ENCODE assay signal across 8 cellular contexts in genomic region chr9:41354060-41354934, GRCh38.
DNase-seq lines count a peak whose midpoint lies in the region; ATAC-seq and TF ChIP-seq lines count a peak whose summit lies in the region.
"Not testable (repeated sequence)": the region's sequence is repeated elsewhere in the genome, so short reads cannot be mapped to it uniquely, and the experiment has no call there.

No MANE protein-coding gene starts in this region.

- ATAC-seq in Panc1; activated CD8-positive, alpha-beta T cell treated with anti-CD3 and anti-CD28 coated beads, Interleukin-2, amount 10 ng/mL, durations not matched to agents 7 days and 5 days; Right ventricle myocardium inferior: not testable (repeated sequence)
- ATAC-seq in naive B cell (ENCODE audit: low read depth in 2 of 2) = peak; percentile 22 to 48
- peak; percentile 33 to 34 for ATAC-seq in stimulated activated naive B cell treated with anti-CD40 and anti-IgM and Interleukin-4, amounts not matched to agents 10 μg/mL and 1 μg/mL and 100 μg/mL, for 72 hours (replicated peaks)

- peaks cover 15% of the 10 kb centered on the region for H3K4me1 Mint-ChIP-seq in activated CD8-positive, alpha-beta T cell treated with anti-CD3 and anti-CD28 coated beads, Interleukin-2, amount 10 ng/mL, durations not matched to agents 7 days and 5 days (ENCODE audit: low read depth)
- H3K4me1 Mint-ChIP-seq in naive B cell = peaks cover 0 to 11% (median 4%) of the 10 kb centered on the region in 3 donors
- H3K4me1 Mint-ChIP-seq in stimulated activated naive B cell treated with anti-CD40 and anti-IgM and Interleukin-4, amounts not matched to agents 10 μg/mL and 1 μg/mL and 100 μg/mL, for 72 hours = peaks cover 4 to 10% of the 10 kb centered on the region in 2 donors

- H3K27me3 ChIP-seq in Panc1 (ENCODE audit: control insufficient read depth, insufficient read depth, low read length) = not testable (repeated sequence)

- DNase-seq in Panc1 (ENCODE audit: low read depth, low spot score); activated CD8-positive, alpha-beta T cell treated with anti-CD3 and anti-CD28 coated beads, Interleukin-2, amount 10 ng/mL, durations not matched to agents 7 days and 5 days; astrocyte of the spinal cord (ENCODE audit: low read depth, low spot score); naive B cell; stimulated activated naive B cell treated with anti-CD40 and anti-IgM and Interleukin-4, amounts not matched to agents 10 μg/mL and 1 μg/mL and 100 μg/mL, for 72 hours: not testable (repeated sequence)
- peak; percentile 48 for DNase-seq in Right ventricle myocardium inferior (ENCODE audit: missing footprints)

- H3K27ac ChIP-seq in 22Rv1 = peak overlapping the region; percentile 79
- not testable (repeated sequence) for H3K27ac ChIP-seq in Panc1 (ENCODE audit: low read length)

- H3K9me3 Mint-ChIP-seq in activated CD8-positive, alpha-beta T cell treated with anti-CD3 and anti-CD28 coated beads, Interleukin-2, amount 10 ng/mL, durations not matched to agents 7 days and 5 days (ENCODE audit: insufficient read depth); naive B cell; stimulated activated naive B cell treated with anti-CD40 and anti-IgM and Interleukin-4, amounts not matched to agents 10 μg/mL and 1 μg/mL and 100 μg/mL, for 72 hours: not testable (repeated sequence)

- peak overlapping the region; percentile 46 for H3K4me3 Mint-ChIP-seq in activated CD8-positive, alpha-beta T cell treated with anti-CD3 and anti-CD28 coated beads, Interleukin-2, amount 10 ng/mL, durations not matched to agents 7 days and 5 days
- peak overlapping the region; percentile 54 to 89 (median 78) for H3K4me3 Mint-ChIP-seq in naive B cell
- H3K4me3 Mint-ChIP-seq in stimulated activated naive B cell treated with anti-CD40 and anti-IgM and Interleukin-4, amounts not matched to agents 10 μg/mL and 1 μg/mL and 100 μg/mL, for 72 hours = peak overlapping the region; percentile 70 to 85

- in situ Hi-C loops in Panc1 (cut with HindIII; ENCODE audit: low pct_unique_long_range_greater_than_20kb, low sequenced_read_pairs); astrocyte of the spinal cord (cut with HindIII; ENCODE audit: low sequenced_read_pairs): not testable (repeated sequence)

- intact Hi-C loops in Panc1 (cut with micrococcal nuclease; ENCODE audit: unreplicated experiment); Right ventricle myocardium inferior (cut with DNase I): not testable (repeated sequence)

- not testable (repeated sequence) for H3K27me3 Mint-ChIP-seq in activated CD8-positive, alpha-beta T cell treated with anti-CD3 and anti-CD28 coated beads, Interleukin-2, amount 10 ng/mL, durations not matched to agents 7 days and 5 days (ENCODE audit: low read depth); naive B cell; stimulated activated naive B cell treated with anti-CD40 and anti-IgM and Interleukin-4, amounts not matched to agents 10 μg/mL and 1 μg/mL and 100 μg/mL, for 72 hours

- not testable (repeated sequence) for H3K4me1 ChIP-seq in Panc1 (ENCODE audit: control insufficient read depth, insufficient read depth, low read length)

- not testable (repeated sequence) for H3K9me3 ChIP-seq in Panc1 (ENCODE audit: control insufficient read depth, insufficient read depth, low read depth, low read length)

- not testable (repeated sequence) for H3K36me3 ChIP-seq in Panc1 (ENCODE audit: control insufficient read depth, insufficient read depth, low read length)

- H3K4me3 ChIP-seq in Panc1 (ENCODE audit: low read depth in 2 of 2, low read length in 2 of 2) = peak overlapping the region; percentile 32 to 54
- H3K4me3 ChIP-seq in astrocyte of the spinal cord (ENCODE audit: low read depth, low read length) = peak overlapping the region; percentile 13

- CTCF ChIA-PET in Panc1 (lab: Charles Lee); activated CD8-positive, alpha-beta T cell treated with anti-CD3 and anti-CD28 coated beads, Interleukin-2, amount 10 ng/mL, durations not matched to agents 7 days and 5 days (lab: Charles Lee): not testable (repeated sequence)

- not testable (repeated sequence) for H3K27ac Mint-ChIP-seq in activated CD8-positive, alpha-beta T cell treated with anti-CD3 and anti-CD28 coated beads, Interleukin-2, amount 10 ng/mL, durations not matched to agents 7 days and 5 days
- peak overlapping the region in 1 of 6 donors; percentile 67 for H3K27ac Mint-ChIP-seq in naive B cell
- peak overlapping the region; percentile 67 for H3K27ac Mint-ChIP-seq in stimulated activated naive B cell treated with anti-CD40 and anti-IgM and Interleukin-4, amounts not matched to agents 10 μg/mL and 1 μg/mL and 100 μg/mL, for 72 hours

- not testable (repeated sequence) for BruUV-seq in Panc1 (replicated peaks; lab: Mats Ljungman, UMichigan)

- POLR2A ChIA-PET in Panc1 (lab: Charles Lee); activated CD8-positive, alpha-beta T cell treated with anti-CD3 and anti-CD28 coated beads, Interleukin-2, amount 10 ng/mL, durations not matched to agents 7 days and 5 days (lab: Charles Lee): not testable (repeated sequence)

- not testable (repeated sequence) for H3K36me3 Mint-ChIP-seq in activated CD8-positive, alpha-beta T cell treated with anti-CD3 and anti-CD28 coated beads, Interleukin-2, amount 10 ng/mL, durations not matched to agents 7 days and 5 days (ENCODE audit: low read depth); naive B cell; stimulated activated naive B cell treated with anti-CD40 and anti-IgM and Interleukin-4, amounts not matched to agents 10 μg/mL and 1 μg/mL and 100 μg/mL, for 72 hours

- TF ChIP-seq CTCF in 22Rv1 (IDR thresholded peaks at IDR 0.05); Panc1 (IDR thresholded peaks at IDR 0.05); astrocyte of the spinal cord (IDR thresholded peaks at IDR 0.05; ENCODE audit: low read depth, low read length): not testable (repeated sequence)
- peak; percentile 11 for TF ChIP-seq CTCF in GM12873 (IDR thresholded peaks at IDR 0.05; ENCODE audit: insufficient read depth, low read depth, low read length, missing control alignments)
